17 cellular contexts compared by ENCODE assay signal in genomic region chr3:186418601-186419238, GRCh38. TPM values are rescaled to one million over a fixed set of nuclear protein-coding genes. Genes with fewer than 3 reads are reported as not detected.
DNase-seq lines count a peak whose midpoint lies in the region; ATAC-seq and TF ChIP-seq lines count a peak whose summit lies in the region.
"Had no signal": no experiment of that assay in that cellular context is flagged by ENCODE, and none has a peak within 500 bp of the region (broad histone marks: within the 10 kb centered on the region; RNA-seq: fewer than 3 reads in every experiment).

No MANE protein-coding gene starts in this region.

- no peaks in the 10 kb centered on the region for H3K9me2 ChIP-seq in GM23248 (ENCODE audit: insufficient read depth)

- H3K9ac ChIP-seq in GM23248 = no peak overlapping the region

- H3K79me2 ChIP-seq in GM23248 (ENCODE audit: insufficient read depth) (no peaks in the 10 kb centered on the region), osteoblast (ENCODE audit: insufficient read depth, low read length) (no peaks in the 10 kb centered on the region)

- H2AFZ ChIP-seq in GM23248 (no peak overlapping the region), osteoblast (ENCODE audit: low read length) (no peak overlapping the region)

- ATAC-seq in GM19035 (IDR thresholded peaks at IDR 0.05; ENCODE audit: unreplicated experiment) = no peak
- ATAC-seq: lower lobe of right lung had no signal

- H3K4me3 ChIP-seq in GM23248 (no peak overlapping the region), brain microvascular endothelial cell (ENCODE audit: low read depth, low read length) (no peak overlapping the region), osteoblast (ENCODE audit: insufficient read depth, low read length) (no peak overlapping the region)
- H3K4me3 ChIP-seq: lower lobe of right lung, upper lobe of left lung had no signal

- H3K27ac ChIP-seq in GM23248 = no peak overlapping the region
- H3K27ac ChIP-seq in brain microvascular endothelial cell = peak overlapping the region; percentile 23
- H3K27ac ChIP-seq in osteoblast (ENCODE audit: low read depth, low read length) = peak overlapping the region; percentile 13
- H3K27ac ChIP-seq: HL-60, lower lobe of right lung, upper lobe of left lung had no signal

- DNase-seq in GM23248 (no peak), NCI-H526 (lab: John Stamatoyannopoulos, UW) (peak; percentile 19 to 35), brain microvascular endothelial cell (peak; percentile 5), osteoblast (ENCODE audit: insufficient read length, low spot score, missing footprints) (no peak), kidney glomerular epithelial cell (lab: John Stamatoyannopoulos, UW) (no peak), NCI-H2171 (lab: John Stamatoyannopoulos, UW) (no peak)
- no peak for DNase-seq in activated CD4-positive, CD25-positive, alpha-beta regulatory T cell treated with anti-CD3 and anti-CD28 coated beads, Interleukin-2, amount 50 U/mL, for 72 hours
- DNase-seq: activated CD4-positive, alpha-beta T cell treated with anti-CD3 and anti-CD28 coated beads, Interleukin-2, amount 50 U/mL, for 1 hour; activated effector memory CD4-positive, alpha-beta T cell treated with anti-CD3 and anti-CD28 coated beads, Interleukin-2, amount 50 U/mL, for 16 hours; effector memory CD4-positive, alpha-beta T cell; immature natural killer cell; lower lobe of right lung; NCI-H1694 treated with DMSO at 0.1 percent for 48 hours; upper lobe of left lung had no signal

- H4K20me1 ChIP-seq in GM23248 (ENCODE audit: insufficient read depth) (no peaks in the 10 kb centered on the region), osteoblast (ENCODE audit: insufficient read depth, low read length) (no peaks in the 10 kb centered on the region)

- TF ChIP-seq CTCF in brain microvascular endothelial cell (IDR thresholded peaks at IDR 0.05; ENCODE audit: low read depth, low read length, missing control alignments) = peak; percentile 12
- no peak for TF ChIP-seq CTCF in osteoblast (IDR thresholded peaks at IDR 0.05; ENCODE audit: extremely low read depth, low read depth, low read length)

- H3K4me1 ChIP-seq in GM23248 (ENCODE audit: insufficient read depth) (peaks cover 30% of the 10 kb centered on the region), osteoblast (ENCODE audit: insufficient read depth, low read length) (peaks cover 38% of the 10 kb centered on the region)

- WGBS in GM23248 (ENCODE audit: low coverage in 1 of 2, low lambda C conversion rate in 2 of 2, missing lambda C conversion rate in 2 of 2), 2 experiments = 26 to 39% methylated on average over 6 of the region's 6 CpGs

- H3F3A ChIP-seq in GM23248 (ENCODE audit: insufficient read depth) = peaks cover 43% of the 10 kb centered on the region

- H3K27me3 ChIP-seq in GM23248 (replicated peaks; ENCODE audit: insufficient read depth) = no peaks in the 10 kb centered on the region
- no peaks in the 10 kb centered on the region for H3K27me3 ChIP-seq in brain microvascular endothelial cell (replicated peaks)
- no peaks in the 10 kb centered on the region for H3K27me3 ChIP-seq in osteoblast (ENCODE audit: insufficient read depth, low read length)
- H3K27me3 ChIP-seq: upper lobe of left lung had no signal

- H3K36me3 ChIP-seq in GM23248 (ENCODE audit: low read depth) (no peaks in the 10 kb centered on the region), brain microvascular endothelial cell (replicated peaks) (no peaks in the 10 kb centered on the region), osteoblast (ENCODE audit: insufficient read depth, low read length) (no peaks in the 10 kb centered on the region)
- H3K36me3 ChIP-seq: lower lobe of right lung, upper lobe of left lung had no signal

- in situ Hi-C loops in GM23248 (cut with MboI) (no loop called here), brain microvascular endothelial cell (cut with HindIII; ENCODE audit: low pct_ligation_motif_present, low sequenced_read_pairs) (no loop called here)

- H3K4me2 ChIP-seq in GM23248 (ENCODE audit: unreplicated experiment) (peak overlapping the region; percentile 36), osteoblast (ENCODE audit: insufficient read depth, low read length) (no peak overlapping the region)

- H3K9me3 ChIP-seq in GM23248 (ENCODE audit: low read depth) (no peaks in the 10 kb centered on the region), osteoblast (ENCODE audit: low read depth, low read length) (no peaks in the 10 kb centered on the region)
- H3K9me3 ChIP-seq: lower lobe of right lung, upper lobe of left lung had no signal

RNA-seq across cellular contexts. Expression of gene DGKG, which starts 56.7 kb away (rescaled TPM):
- total RNA-seq in GM23248 (2014; rRNA removed; shearing (Covaris generic)) = 0.38 TPM in 1 of 2 replicates, not detected in the other
- polyA plus RNA-seq in GM23248 (2016; fragmentation: Nextera tagmentation; extraction: Ambion mirVana) = not detected in 2 replicates
- 2.5 and 2.9 TPM in 2 replicates for total RNA-seq in osteoblast
- total RNA-seq: osteocyte had no signal

Comparison
In these comparisons a context has a peak if more than half of its experiments do, and no peak if none do; other contexts are left out.
1. DNase-seq: peak in NCI-H526 (2 of 2) and brain microvascular endothelial cell (single experiment); none in GM23248 (single experiment), osteoblast (single experiment), kidney glomerular epithelial cell (single experiment), activated CD4-positive, CD25-positive, alpha-beta regulatory T cell treated with anti-CD3 and anti-CD28 coated beads, Interleukin-2, amount 50 U/mL, for 72 hours (single experiment) and NCI-H2171 (single experiment).